In the genomic region with DNA sequence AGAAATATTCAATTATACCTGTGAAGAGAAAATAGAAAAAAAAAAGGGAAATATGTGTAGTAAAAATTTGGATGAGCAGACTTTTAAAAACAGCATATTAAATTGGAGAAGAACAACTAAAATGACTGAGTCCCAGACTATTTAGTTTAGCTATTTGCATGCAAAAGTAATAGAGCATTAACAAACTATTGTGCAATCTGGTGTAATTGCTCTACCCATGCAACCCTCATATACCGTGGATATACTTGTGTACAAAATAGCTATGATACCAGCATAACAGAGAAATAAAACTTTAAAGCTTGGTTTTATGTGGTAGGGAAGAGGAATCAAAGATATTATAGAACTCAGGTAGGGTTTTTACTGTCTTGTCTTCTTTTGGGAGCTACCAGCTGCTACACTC, we compare ENCODE assay signal across 26 cellular contexts.
DNase-seq lines count a peak whose midpoint lies in the region; ATAC-seq, FAIRE-seq and TF ChIP-seq lines count a peak whose summit lies in the region.
"Had no signal": no experiment of that assay in that cellular context is flagged by ENCODE, and none has a peak within 500 bp of the region (broad histone marks: within the 10 kb centered on the region; RNA-seq: fewer than 3 reads in every experiment).

No MANE protein-coding gene starts in this region.

- no peaks in the 10 kb centered on the region for H3K4me1 ChIP-seq in HepG2 (ENCODE audit: insufficient read depth, low read length)
- no peaks in the 10 kb centered on the region for H3K4me1 ChIP-seq in right lobe of liver
- no peaks in the 10 kb centered on the region for H3K4me1 ChIP-seq in H1 (replicated peaks in 1 of 4; ENCODE audit: control insufficient read depth in 3 of 4, insufficient read depth in 4 of 4, low read length in 3 of 4)
- H3K4me1 ChIP-seq: BE2C, BLaER1 had no signal

- H3K23me2 ChIP-seq in H1 (ENCODE audit: low read depth, low read length): no peaks in the 10 kb centered on the region

- H2BK120ac ChIP-seq in H1 (replicated peaks; ENCODE audit: low read depth, low read length): no peak overlapping the region

- H4K5ac ChIP-seq in H1 (ENCODE audit: insufficient read length, low read depth, low read length): no peak overlapping the region

- intact Hi-C loops in HepG2 (cut with micrococcal nuclease; ENCODE audit: unreplicated experiment) (no loop called here), right lobe of liver (cut with DNase I) (no loop called here)

- TF ChIP-seq CTCF in HepG2 (CRISPR knock-in tag; IDR thresholded peaks at IDR 0.05): no peak
- no peak for TF ChIP-seq CTCF in right lobe of liver (IDR thresholded peaks at IDR 0.05)
- TF ChIP-seq CTCF in H1 (IDR thresholded peaks at IDR 0.05; ENCODE audit: control extremely low read depth in 1 of 3, insufficient read depth in 1 of 3, low read depth in 1 of 3, low read length in 3 of 3): no peak

- TF ChIP-seq RAD21 in HepG2 (CRISPR knock-in tag; IDR thresholded peaks at IDR 0.05): no peak
- no peak for TF ChIP-seq RAD21 in Ishikawa (IDR thresholded peaks at IDR 0.05; ENCODE audit: low read depth)
- no peak for TF ChIP-seq RAD21 in H1 (IDR thresholded peaks at IDR 0.05 in 1 of 2, conservative IDR thresholded peaks at IDR 0.05 in 1 of 2; ENCODE audit: low read depth in 2 of 2, low read length in 2 of 2)

- no peak overlapping the region for H3K23ac ChIP-seq in H1 (ENCODE audit: insufficient read length)

- no peaks in the 10 kb centered on the region for H3K79me1 ChIP-seq in H1 (ENCODE audit: low read depth, low read length)

- no peaks in the 10 kb centered on the region for H3K79me2 ChIP-seq in HepG2 (ENCODE audit: insufficient read depth, low read length)
- peaks cover 0 to 3% of the 10 kb centered on the region in 2 experiments; a peak in 1 of 4 replicates for H3K79me2 ChIP-seq in H1 (ENCODE audit: control insufficient read depth in 1 of 2, insufficient read depth in 2 of 2, low read length in 2 of 2)

- BruUV-seq in HepG2 (replicated peaks; lab: Mats Ljungman, UMichigan): no TSS peak

- peaks cover 27% of the 10 kb centered on the region for H3K9me3 ChIP-seq in HepG2 (ENCODE audit: low read length)
- H3K9me3 ChIP-seq in right lobe of liver: no peaks in the 10 kb centered on the region
- peaks cover 0 to 3% of the 10 kb centered on the region in 2 experiments; a peak in 1 of 4 replicates for H3K9me3 ChIP-seq in H1 (ENCODE audit: insufficient read depth in 2 of 2, low read depth in 1 of 2, low read length in 1 of 2)
- H3K9me3 ChIP-seq: BE2C, BLaER1 had no signal

- no peak overlapping the region for H2BK5ac ChIP-seq in H1 (ENCODE audit: low read depth, low read length)

- TF ChIP-seq EP300 in HepG2 (IDR thresholded peaks at IDR 0.05; ENCODE audit: low read depth in 2 of 2, low read length in 2 of 2) (no peak), HepG2 (CRISPR knock-in tag; IDR thresholded peaks at IDR 0.05; ENCODE audit: borderline replicate concordance) (no peak), Ishikawa (IDR thresholded peaks at IDR 0.05; ENCODE audit: borderline replicate concordance) (no peak), H1 (IDR thresholded peaks at IDR 0.05; ENCODE audit: borderline replicate concordance in 1 of 2, low read depth in 2 of 2, low read length in 2 of 2) (no peak)

- FAIRE-seq in HepG2 (lab: Jason Lieb, UNC): no peak
- no peak for FAIRE-seq in H1 (lab: Jason Lieb, UNC)
- FAIRE-seq: GM12878, GM12892, GM18507 had no signal

- H3K4me3 ChIP-seq in HepG2 (replicated peaks in 1 of 3; ENCODE audit: insufficient read depth in 1 of 3, low read depth in 2 of 3, low read length in 3 of 3) (no peak overlapping the region), right lobe of liver (no peak overlapping the region), H1 (ENCODE audit: extremely low read depth in 1 of 4, insufficient read depth in 2 of 4, low read depth in 3 of 4, low read length in 4 of 4) (no peak overlapping the region)
- H3K4me3 ChIP-seq: BLaER1, GM12878 had no signal

- no peak overlapping the region for H2BK15ac ChIP-seq in H1 (ENCODE audit: low read length)

- H3K4ac ChIP-seq in H1 (replicated peaks; ENCODE audit: insufficient read length, low read depth, low read length): no peak overlapping the region

- ATAC-seq in HepG2: no peak
- ATAC-seq in right lobe of liver: no peak
- no peak for ATAC-seq in SK-N-SH treated with all-trans-retinoic acid at 6 μM for 48 hours
- ATAC-seq: GM12878 had no signal

- H3K27me3 ChIP-seq in HepG2 (ENCODE audit: control insufficient read depth in 1 of 2, insufficient read depth in 2 of 2, low read length in 2 of 2) (no peaks in the 10 kb centered on the region), right lobe of liver (no peaks in the 10 kb centered on the region), H1 (replicated peaks in 1 of 4; ENCODE audit: control insufficient read depth in 3 of 4, extremely low read depth in 1 of 4, insufficient read depth in 3 of 4, low read length in 3 of 4) (no peaks in the 10 kb centered on the region)
- H3K27me3 ChIP-seq: BE2C, BLaER1 had no signal

- no peak overlapping the region for H2BK20ac ChIP-seq in H1 (ENCODE audit: low read length)

- H3K14ac ChIP-seq in H1 (ENCODE audit: insufficient read length): no peak overlapping the region

- no peak overlapping the region for H3K18ac ChIP-seq in H1 (ENCODE audit: extremely low read depth, low read length)

- 4% methylated on average over 1 of the region's 1 CpG for whole genome bisulfite sequencing in HepG2 (ENCODE audit: low lambda C conversion rate)
- WGBS in right lobe of liver (ENCODE audit: insufficient coverage, low coverage, low lambda C conversion rate, missing lambda C conversion rate): 23% methylated on average over 1 of the region's 1 CpG
- WGBS in H1 (ENCODE audit: extremely low coverage in 1 of 2, insufficient coverage in 1 of 2, insufficient read length in 1 of 2, insufficient replicate concordance in 2 of 2, low coverage in 1 of 2, low lambda C conversion rate in 2 of 2, missing lambda C conversion rate in 1 of 2), 2 experiments: 96% methylated on average over 1 of the region's 1 CpG; no CpG with 5 or more reads in 1 of the 2 experiments

- POLR2A ChIA-PET in HepG2 (lab: Yijun Ruan, JAX): no interaction called here
- POLR2A ChIA-PET in H1 (lab: Charles Lee; ENCODE audit: partially characterized antibody): no interaction called here

- no peak for DNase-seq in HepG2 (ENCODE audit: low spot score)
- DNase-seq in right lobe of liver: no peak
- no peak for DNase-seq in H1 (ENCODE audit: low read depth in 1 of 2, low spot score in 2 of 2)
- DNase-seq in NCI-H187 treated with DMSO at 0.1 percent for 48 hours (lab: John Stamatoyannopoulos, UW): no peak
- DNase-seq in mucosa of gallbladder (ENCODE audit: low spot score): no peak
- DNase-seq: 8988T; ACHN; BE2C; C1 segment of cervical spinal cord; CD4-positive, alpha-beta memory T cell; CD4-positive, CD25-positive, alpha-beta regulatory T cell; CD8-positive, alpha-beta memory T cell; COR-L47; DMS 273 treated with DMSO at 0.1 percent for 48 hours; DMS153; DMS53; DMS79; DND-41; EL; GDM1 had no signal

- H2AK5ac ChIP-seq in H1 (ENCODE audit: low read depth, low read length): no peak overlapping the region

- H3K36me3 ChIP-seq in HepG2 (replicated peaks in 1 of 2; ENCODE audit: control insufficient read depth in 1 of 2, insufficient read depth in 2 of 2, low read length in 2 of 2): no peaks in the 10 kb centered on the region
- no peaks in the 10 kb centered on the region for H3K36me3 ChIP-seq in right lobe of liver
- no peaks in the 10 kb centered on the region for H3K36me3 ChIP-seq in H1 (ENCODE audit: control insufficient read depth in 2 of 4, insufficient read depth in 4 of 4, low read length in 3 of 4)
- H3K36me3 ChIP-seq: BE2C, BLaER1 had no signal

- no peaks in the 10 kb centered on the region for H4K20me1 ChIP-seq in HepG2 (ENCODE audit: insufficient read depth, low read length)
- H4K20me1 ChIP-seq in H1 (replicated peaks in 1 of 2; ENCODE audit: control insufficient read depth in 1 of 2, insufficient read depth in 2 of 2, low read length in 2 of 2): no peaks in the 10 kb centered on the region
- H4K20me1 ChIP-seq: BLaER1 had no signal

- H4K91ac ChIP-seq in H1 (replicated peaks; ENCODE audit: insufficient read length, low read length): no peak overlapping the region

- H3K4me2 ChIP-seq in HepG2 (ENCODE audit: low read depth, low read length) (no peak overlapping the region), H1 (ENCODE audit: insufficient read depth in 1 of 2, low read depth in 2 of 2, low read length in 2 of 2) (no peak overlapping the region)
- H3K4me2 ChIP-seq: BLaER1 had no signal

- in situ Hi-C loops in HepG2 (cut with HindIII; ENCODE audit: extremely low pct_ligation_motif_present, low pct_unique_long_range_greater_than_20kb): no loop called here

- no peak for TF ChIP-seq POLR2A in HepG2 (IDR thresholded peaks at IDR 0.05; ENCODE audit: insufficient read depth in 1 of 2, low read depth in 2 of 2, low read length in 2 of 2)
- TF ChIP-seq POLR2A in right lobe of liver (IDR thresholded peaks at IDR 0.05): no peak
- TF ChIP-seq POLR2A in H1 (IDR thresholded peaks at IDR 0.05; ENCODE audit: control extremely low read depth in 1 of 2, low read depth in 2 of 2, low read length in 2 of 2): no peak

- CTCF ChIA-PET in HepG2 (lab: Yijun Ruan, JAX; ENCODE audit: low intra/inter-chr PET ratio, low total read pairs) (no interaction called here), H1 (lab: Charles Lee; ENCODE audit: partially characterized antibody) (no interaction called here)

- H2BK12ac ChIP-seq in H1 (ENCODE audit: low read depth, low read length): no peak overlapping the region

- H3K27ac ChIP-seq in HepG2 (ENCODE audit: extremely low read length, insufficient read depth, low read length) (no peak overlapping the region), right lobe of liver (no peak overlapping the region), H1 (ENCODE audit: low read depth, low read length) (no peak overlapping the region)
- H3K27ac ChIP-seq: BLaER1 had no signal

- H2AFZ ChIP-seq in HepG2 (ENCODE audit: low read length) (no peak overlapping the region), H1 (ENCODE audit: low read length) (no peak overlapping the region)

- no peak overlapping the region for H3K9ac ChIP-seq in HepG2 (ENCODE audit: insufficient read depth, low read depth, low read length)
- no peak overlapping the region for H3K9ac ChIP-seq in H1 (replicated peaks in 1 of 4; ENCODE audit: extremely low read depth in 1 of 4, low read depth in 3 of 4, low read length in 3 of 4)
- H3K9ac ChIP-seq: BLaER1 had no signal

- no peak overlapping the region for H3K56ac ChIP-seq in H1 (replicated peaks; ENCODE audit: insufficient read length, low read depth, low read length)

- H4K8ac ChIP-seq in H1 (ENCODE audit: extremely low read depth, insufficient read depth, low read length): no peak overlapping the region

TF ChIP-seq in HepG2, 621 proteins besides CTCF, POLR2A, EP300 and RAD21 (continues in another document):
- no peak for TF ChIP-seq GATA4 (IDR thresholded peaks at IDR 0.05; ENCODE audit: borderline replicate concordance, low read depth)

TF ChIP-seq in Ishikawa, 13 proteins besides CTCF, POLR2A, EP300 and RAD21 (continues in another document):
- TF ChIP-seq YY1 (IDR thresholded peaks at IDR 0.05; ENCODE audit: low read depth) (no peak), NFIC (IDR thresholded peaks at IDR 0.05) (no peak)

TF ChIP-seq in H1, 55 proteins besides CTCF, POLR2A, EP300 and RAD21 (continues in another document):
- no peak for TF ChIP-seq BCL11A (IDR thresholded peaks at IDR 0.05; ENCODE audit: low read depth in 2 of 2, low read length in 2 of 2)

TF ChIP-seq in SK-N-SH treated with all-trans-retinoic acid at 6 μM for 48 hours, 23 proteins besides CTCF, POLR2A, EP300 and RAD21 (continues in another document):
- no peak for TF ChIP-seq ZFP3 (CRISPR knock-in tag; IDR thresholded peaks at IDR 0.05)
